ENCODE assay signal across 1 cellular context in genomic region chr7:920351-921070, GRCh38.
TF ChIP-seq lines count a peak whose summit lies in the region.

No MANE protein-coding gene starts in this region.

TF ChIP-seq in HepG2, 621 proteins besides CTCF, POLR2A, EP300 and RAD21:
- TF ChIP-seq ZBTB33 (CRISPR knock-in tag; IDR thresholded peaks at IDR 0.05) (0 out of 2 replicates have a peak, but pooled peaks have one; percentile 20), REXO4 (CRISPR knock-in tag; IDR thresholded peaks at IDR 0.05; ENCODE audit: borderline replicate concordance) (no peak)
TF ChIP-seq in HepG2: peak in this region for 1.
